17 cellular contexts compared by ENCODE assay signal in genomic region chr15:57686657-57687056, GRCh38. TPM values are rescaled to one million over a fixed set of nuclear protein-coding genes. Genes with fewer than 3 reads are reported as not detected.
DNase-seq lines count a peak whose midpoint lies in the region; ATAC-seq and TF ChIP-seq lines count a peak whose summit lies in the region.
"Had no signal": no experiment of that assay in that cellular context is flagged by ENCODE, and none has a peak within 500 bp of the region (broad histone marks: within the 10 kb centered on the region; RNA-seq: fewer than 3 reads in every experiment).

No MANE protein-coding gene starts in this region.

- no peaks in the 10 kb centered on the region for H3K36me3 Mint-ChIP-seq in MCF 10A (ENCODE audit: insufficient read depth, unreplicated experiment)

- H3K4me3 Mint-ChIP-seq in MCF 10A (ENCODE audit: unreplicated experiment): no peak overlapping the region
- H3K4me3 Mint-ChIP-seq: CD4-positive, CD25-positive, alpha-beta regulatory T cell had no signal

- no peak for TF ChIP-seq EP300 in esophagus muscularis mucosa (IDR thresholded peaks at IDR 0.05)

- H3K27me3 ChIP-seq in esophagus muscularis mucosa (no peaks in the 10 kb centered on the region), right cardiac atrium (ENCODE audit: control insufficient read depth, insufficient read depth) (no peaks in the 10 kb centered on the region), tibial artery (no peaks in the 10 kb centered on the region)
- H3K27me3 ChIP-seq: gastrocnemius medialis had no signal

- H3K27me3 Mint-ChIP-seq in MCF 10A (ENCODE audit: insufficient read depth, unreplicated experiment): no peaks in the 10 kb centered on the region
- H3K27me3 Mint-ChIP-seq: CD4-positive, CD25-positive, alpha-beta regulatory T cell had no signal

- 78% methylated on average over 4 of the region's 4 CpGs for WGBS in esophagus muscularis mucosa
- WGBS in right cardiac atrium: 55% methylated on average over 4 of the region's 4 CpGs

- H3K4me3 ChIP-seq in esophagus muscularis mucosa (no peak overlapping the region), right cardiac atrium (ENCODE audit: low read length) (no peak overlapping the region), tibial artery (peak overlapping the region; percentile 13 to 20)
- H3K4me3 ChIP-seq: gastrocnemius medialis had no signal

- CTCF ChIA-PET in MCF 10A (lab: Yijun Ruan, JAX): no interaction called here

- POLR2A ChIA-PET in MCF 10A (lab: Yijun Ruan, JAX): interaction anchor here (0.7 to 0.8 kb wide), 2 partner anchors 18 to 19 kb away, joined by 3 read pairs; partner anchors contain the start of gene POLR2M

- no peaks in the 10 kb centered on the region for H3K9me3 ChIP-seq in esophagus muscularis mucosa
- H3K9me3 ChIP-seq in right cardiac atrium (ENCODE audit: control insufficient read depth, low read length): no peaks in the 10 kb centered on the region
- no peaks in the 10 kb centered on the region for H3K9me3 ChIP-seq in tibial artery
- H3K9me3 ChIP-seq: gastrocnemius medialis had no signal

- no peaks in the 10 kb centered on the region for H3K9me3 Mint-ChIP-seq in MCF 10A (ENCODE audit: unreplicated experiment)
- H3K9me3 Mint-ChIP-seq: CD4-positive, CD25-positive, alpha-beta regulatory T cell had no signal

- H3K36me3 ChIP-seq in esophagus muscularis mucosa: peaks cover 0 to 34% (median 4%) of the 10 kb centered on the region in 4 donors
- no peaks in the 10 kb centered on the region for H3K36me3 ChIP-seq in tibial artery
- H3K36me3 ChIP-seq: gastrocnemius medialis had no signal

- ATAC-seq in right cardiac atrium (peak; percentile 76 to 77), HG02870 (IDR thresholded peaks at IDR 0.05; ENCODE audit: unreplicated experiment) (no peak)
- ATAC-seq: activated CD4-positive, CD25-positive, alpha-beta regulatory T cell treated with anti-CD3 and anti-CD28 coated beads, Interleukin-2, amount 50 U/mL, for 24 hours; gastrocnemius medialis had no signal

- TF ChIP-seq POLR2A in esophagus muscularis mucosa (IDR thresholded peaks at IDR 0.05; ENCODE audit: low read depth): no peak

- no TSS peak for BruUV-seq in MCF 10A (replicated peaks; lab: Mats Ljungman, UMichigan)

- H3K27ac Mint-ChIP-seq in MCF 10A (ENCODE audit: low read depth, unreplicated experiment): no peak overlapping the region

- H3K4me1 Mint-ChIP-seq in MCF 10A (ENCODE audit: insufficient read depth, unreplicated experiment): peaks cover 9% of the 10 kb centered on the region

- intact Hi-C loops in esophagus muscularis mucosa (cut with DNase I) (no loop called here), right cardiac atrium (cut with DNase I) (no loop called here), tibial artery (cut with DNase I; ENCODE audit: low total_unique reads) (no loop called here), MCF 10A (cut with micrococcal nuclease) (no loop called here)

- peak; percentile 43 for DNase-seq in OCI-M1 (lab: John Stamatoyannopoulos, UW)
- no peak for DNase-seq in esophagus muscularis mucosa (ENCODE audit: extremely low spot score)
- no peak for DNase-seq in right cardiac atrium
- DNase-seq in tibial artery: no peak
- DNase-seq in MCF 10A (ENCODE audit: unreplicated experiment): no peak
- no peak for DNase-seq in cerebellar cortex (ENCODE audit: low spot score)
- DNase-seq: activated T-cell treated with anti-CD3 and anti-CD28 coated beads, Interleukin-2, amount 50 U/mL, for 1 hour; CD4-positive, CD25-positive, alpha-beta regulatory T cell; DMS 273 treated with DMSO at 0.1 percent for 48 hours; gastrocnemius medialis; NCI-H187; occipital lobe; retina; T1000 had no signal

- H3K4me1 ChIP-seq in esophagus muscularis mucosa (peaks cover 48 to 57% (median 49%) of the 10 kb centered on the region in 4 donors), right cardiac atrium (ENCODE audit: control insufficient read depth, insufficient read depth, low read length) (peaks cover 7% of the 10 kb centered on the region), tibial artery (peaks cover 0 to 37% (median 14%) of the 10 kb centered on the region in 4 donors)
- H3K4me1 ChIP-seq: gastrocnemius medialis had no signal

- TF ChIP-seq CTCF in esophagus muscularis mucosa (IDR thresholded peaks at IDR 0.05) (no peak), tibial artery (IDR thresholded peaks at IDR 0.05) (no peak), MCF 10A (IDR thresholded peaks at IDR 0.05; ENCODE audit: unreplicated experiment) (no peak)

- H3K27ac ChIP-seq in esophagus muscularis mucosa (replicated peaks in 1 of 4) (peak overlapping the region; percentile 78 to 83 (median 81)), right cardiac atrium (ENCODE audit: low read length) (no peak overlapping the region), tibial artery (peak overlapping the region; percentile 70 to 72)
- H3K27ac ChIP-seq: epithelial cell of prostate had no signal

RNA-seq across cellular contexts. Expression of gene POLR2M, which starts 19.9 kb away (rescaled TPM):
- 100 to 1,000 TPM; 133 to 799 (median 379) TPM for total RNA-seq in esophagus muscularis mucosa
- 10 to 100 TPM; 51.3 to 57.8 (median 56.1) TPM for total RNA-seq in right cardiac atrium
- 48.2 TPM for polyA plus RNA-seq in right cardiac atrium
- total RNA-seq in MCF 10A (2022): 84.1 and 114 TPM in 2 replicates

Comparison
In these comparisons a context has a peak if more than half of its experiments do, and no peak if none do; other contexts are left out.
1. H3K4me3 ChIP-seq: peak in tibial artery (2 of 2); none in esophagus muscularis mucosa (0 of 4) and right cardiac atrium (single experiment).